Comparison of ENCODE assay signal across 10 cellular contexts in the genomic region with DNA sequence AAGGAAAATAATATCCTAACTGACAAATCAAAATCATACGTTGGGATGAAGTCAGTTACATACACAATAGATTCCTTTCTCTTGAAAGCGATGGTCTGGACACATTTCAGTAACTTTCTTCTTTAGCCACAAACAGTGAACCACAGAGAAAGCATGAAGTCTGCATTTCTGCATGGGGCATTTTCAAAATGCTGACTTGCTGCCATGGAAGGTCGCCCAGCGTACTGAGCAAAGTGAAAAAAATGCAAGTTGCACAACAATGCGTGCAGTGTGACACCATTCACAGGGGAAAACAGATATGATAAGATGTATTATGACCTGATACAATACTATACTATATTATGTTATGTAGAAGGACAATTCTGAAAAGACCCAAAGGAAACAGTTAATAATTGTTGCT.
DNase-seq lines count a peak whose midpoint lies in the region; ATAC-seq and TF ChIP-seq lines count a peak whose summit lies in the region.
"Had no signal": no experiment of that assay in that cellular context is flagged by ENCODE, and none has a peak within 500 bp of the region (broad histone marks: within the 10 kb centered on the region; RNA-seq: fewer than 3 reads in every experiment).

No MANE protein-coding gene starts in this region.

- peaks cover 12 to 47% (median 16%) of the 10 kb centered on the region in 10 experiments; a peak in 19 of 20 replicates for H3K4me1 ChIP-seq in BLaER1 treated with 17β-estradiol and CSF1 and Interleukin-3, amounts not matched to agents 10 nM and 100 nM
- H3K4me1 ChIP-seq in parathyroid adenoma (peaks cover 5% of the 10 kb centered on the region), esophagus squamous epithelium (peaks cover 0 to 10% (median 8%) of the 10 kb centered on the region in 3 donors)

- H3K36me3 ChIP-seq in BLaER1 treated with 17β-estradiol and CSF1 and Interleukin-3, amounts not matched to agents 10 nM and 100 nM = 0 out of 22 replicates have a peak, but pooled peaks cover 0 to 4% (median 0%) of the 10 kb centered on the region in 11 experiments
- H3K36me3 ChIP-seq in parathyroid adenoma (ENCODE audit: control insufficient read depth, insufficient read depth, low read length) (no peaks in the 10 kb centered on the region), esophagus squamous epithelium (no peaks in the 10 kb centered on the region)

- H3K4me1 Mint-ChIP-seq in WTC11 = no peaks in the 10 kb centered on the region

- peaks cover 23% of the 10 kb centered on the region for H3K9me3 Mint-ChIP-seq in WTC11

- TF ChIP-seq CTCF in parathyroid adenoma (IDR thresholded peaks at IDR 0.05) = no peak
- TF ChIP-seq CTCF in WTC11 (IDR thresholded peaks at IDR 0.05) = no peak
- TF ChIP-seq CTCF in esophagus squamous epithelium (IDR thresholded peaks at IDR 0.05) = no peak

- H3K9me3 ChIP-seq in BLaER1 treated with 17β-estradiol and CSF1 and Interleukin-3, amounts not matched to agents 10 nM and 100 nM (replicated peaks in 1 of 11) = peaks cover 13 to 36% (median 23%) of the 10 kb centered on the region in 11 experiments
- H3K9me3 ChIP-seq in parathyroid adenoma (ENCODE audit: control insufficient read depth, low read length) (no peaks in the 10 kb centered on the region), esophagus squamous epithelium (no peaks in the 10 kb centered on the region)

- no peak for TF ChIP-seq POLR2A in esophagus squamous epithelium (IDR thresholded peaks at IDR 0.05)

- intact Hi-C loops in esophagus squamous epithelium (cut with DNase I) = no loop called here

- peak overlapping the region; percentile 0 to 75 (median 41); a peak in 16 of 22 replicates for H3K27ac ChIP-seq in BLaER1 treated with 17β-estradiol and CSF1 and Interleukin-3, amounts not matched to agents 10 nM and 100 nM
- H3K27ac ChIP-seq in parathyroid adenoma (no peak overlapping the region), esophagus squamous epithelium (peak overlapping the region in 2 of 4 donors; percentile 43 to 55)

- POLR2A ChIA-PET in WTC11 (lab: Charles Lee) = no interaction called here

- no peak overlapping the region for H3K4me3 Mint-ChIP-seq in WTC11

- 25 to 28% methylated on average over 5 of the region's 5 CpGs for WGBS in esophagus squamous epithelium, 2 donors

- no peak overlapping the region for H3K27ac Mint-ChIP-seq in WTC11

- no peaks in the 10 kb centered on the region for H3K79me2 ChIP-seq in parathyroid adenoma

- peak overlapping the region; percentile 43 for H2AFZ ChIP-seq in parathyroid adenoma

- DNase-seq in T1000 (lab: John Stamatoyannopoulos, UW) (peak; percentile 9), globus pallidus (ENCODE audit: low spot score) (peak; percentile 87), WTC11 (ENCODE audit: low spot score) (no peak), esophagus squamous epithelium (lab: John Stamatoyannopoulos, UW) (no peak)
- DNase-seq: Caco-2, kidney had no signal

- H3K36me3 Mint-ChIP-seq in WTC11 = peaks cover 7% of the 10 kb centered on the region

- CTCF ChIA-PET in WTC11 (lab: Charles Lee) = no interaction called here

- ATAC-seq in GM19397 (IDR thresholded peaks at IDR 0.05; ENCODE audit: unreplicated experiment) (no peak), GM21447 (IDR thresholded peaks at IDR 0.05; ENCODE audit: unreplicated experiment) (no peak), WTC11 (no peak)

- H3K27me3 Mint-ChIP-seq in WTC11 (ENCODE audit: low read depth) = no peaks in the 10 kb centered on the region; the same call in 1 of the 2 replicates

- H3K9ac ChIP-seq in BLaER1 treated with 17β-estradiol and CSF1 and Interleukin-3, amounts not matched to agents 10 nM and 100 nM = peak overlapping the region in 4 of 11 experiments; percentile 15 to 63 (median 46); a peak in 6 of 22 replicates
- no peak overlapping the region for H3K9ac ChIP-seq in parathyroid adenoma

- peak overlapping the region; percentile 1 to 73 (median 42); a peak in 16 of 22 replicates for H3K4me2 ChIP-seq in BLaER1 treated with 17β-estradiol and CSF1 and Interleukin-3, amounts not matched to agents 10 nM and 100 nM
- H3K4me2 ChIP-seq in parathyroid adenoma (ENCODE audit: low read length) = no peak overlapping the region

- H4K20me1 ChIP-seq in BLaER1 treated with 17β-estradiol and CSF1 and Interleukin-3, amounts not matched to agents 10 nM and 100 nM = no peaks in the 10 kb centered on the region

- H3K27me3 ChIP-seq in BLaER1 treated with 17β-estradiol and CSF1 and Interleukin-3, amounts not matched to agents 10 nM and 100 nM = no peaks in the 10 kb centered on the region
- H3K27me3 ChIP-seq in parathyroid adenoma (ENCODE audit: control insufficient read depth, insufficient read depth, low read length) (no peaks in the 10 kb centered on the region), esophagus squamous epithelium (no peaks in the 10 kb centered on the region)

- no peak overlapping the region for H3K4me3 ChIP-seq in BLaER1 treated with 17β-estradiol and CSF1 and Interleukin-3, amounts not matched to agents 10 nM and 100 nM
- H3K4me3 ChIP-seq in parathyroid adenoma (ENCODE audit: low read depth, low read length) = no peak overlapping the region
- no peak overlapping the region for H3K4me3 ChIP-seq in esophagus squamous epithelium

TF ChIP-seq in WTC11, 78 proteins besides CTCF, POLR2A, EP300 and RAD21 (continues in another document):
- no peak for TF ChIP-seq TCF7 (CRISPR knock-in tag; IDR thresholded peaks at IDR 0.05; ENCODE audit: low read depth)
- TF ChIP-seq, protein P1, sequence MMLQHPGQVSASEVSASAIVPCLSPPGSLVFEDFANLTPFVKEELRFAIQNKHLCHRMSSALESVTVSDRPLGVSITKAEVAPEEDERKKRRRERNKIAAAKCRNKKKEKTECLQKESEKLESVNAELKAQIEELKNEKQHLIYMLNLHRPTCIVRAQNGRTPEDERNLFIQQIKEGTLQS (CRISPR knock-in tag; conservative IDR thresholded peaks at IDR 0.05) = no peak
- TF ChIP-seq TEAD4 (CRISPR knock-in tag; IDR thresholded peaks at IDR 0.05) = no peak
- no peak for TF ChIP-seq CREM (CRISPR knock-in tag; IDR thresholded peaks at IDR 0.05)
- TF ChIP-seq, protein P2, sequence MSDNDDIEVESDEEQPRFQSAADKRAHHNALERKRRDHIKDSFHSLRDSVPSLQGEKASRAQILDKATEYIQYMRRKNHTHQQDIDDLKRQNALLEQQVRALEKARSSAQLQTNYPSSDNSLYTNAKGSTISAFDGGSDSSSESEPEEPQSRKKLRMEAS (CRISPR knock-in tag; IDR thresholded peaks at IDR 0.05) = no peak
- TF ChIP-seq GTF2I (CRISPR knock-in tag; conservative IDR thresholded peaks at IDR 0.05) = no peak
- no peak for TF ChIP-seq NFYB (CRISPR knock-in tag; conservative IDR thresholded peaks at IDR 0.05; ENCODE audit: low read depth)
- TF ChIP-seq ZNF263 (CRISPR knock-in tag; IDR thresholded peaks at IDR 0.05; ENCODE audit: low read depth) = no peak
- TF ChIP-seq, protein P3, sequence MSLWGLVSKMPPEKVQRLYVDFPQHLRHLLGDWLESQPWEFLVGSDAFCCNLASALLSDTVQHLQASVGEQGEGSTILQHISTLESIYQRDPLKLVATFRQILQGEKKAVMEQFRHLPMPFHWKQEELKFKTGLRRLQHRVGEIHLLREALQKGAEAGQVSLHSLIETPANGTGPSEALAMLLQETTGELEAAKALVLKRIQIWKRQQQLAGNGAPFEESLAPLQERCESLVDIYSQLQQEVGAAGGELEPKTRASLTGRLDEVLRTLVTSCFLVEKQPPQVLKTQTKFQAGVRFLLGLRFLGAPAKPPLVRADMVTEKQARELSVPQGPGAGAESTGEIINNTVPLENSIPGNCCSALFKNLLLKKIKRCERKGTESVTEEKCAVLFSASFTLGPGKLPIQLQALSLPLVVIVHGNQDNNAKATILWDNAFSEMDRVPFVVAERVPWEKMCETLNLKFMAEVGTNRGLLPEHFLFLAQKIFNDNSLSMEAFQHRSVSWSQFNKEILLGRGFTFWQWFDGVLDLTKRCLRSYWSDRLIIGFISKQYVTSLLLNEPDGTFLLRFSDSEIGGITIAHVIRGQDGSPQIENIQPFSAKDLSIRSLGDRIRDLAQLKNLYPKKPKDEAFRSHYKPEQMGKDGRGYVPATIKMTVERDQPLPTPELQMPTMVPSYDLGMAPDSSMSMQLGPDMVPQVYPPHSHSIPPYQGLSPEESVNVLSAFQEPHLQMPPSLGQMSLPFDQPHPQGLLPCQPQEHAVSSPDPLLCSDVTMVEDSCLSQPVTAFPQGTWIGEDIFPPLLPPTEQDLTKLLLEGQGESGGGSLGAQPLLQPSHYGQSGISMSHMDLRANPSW (CRISPR knock-in tag; conservative IDR thresholded peaks at IDR 0.05; ENCODE audit: low read depth) = no peak
- TF ChIP-seq ZNF219 (CRISPR knock-in tag; IDR thresholded peaks at IDR 0.05; ENCODE audit: borderline replicate concordance) = no peak
- TF ChIP-seq NR3C1 (CRISPR knock-in tag; conservative IDR thresholded peaks at IDR 0.05; ENCODE audit: low read depth) = no peak
- no peak for TF ChIP-seq MYBL2 (CRISPR knock-in tag; IDR thresholded peaks at IDR 0.05)
- TF ChIP-seq, protein P4, sequence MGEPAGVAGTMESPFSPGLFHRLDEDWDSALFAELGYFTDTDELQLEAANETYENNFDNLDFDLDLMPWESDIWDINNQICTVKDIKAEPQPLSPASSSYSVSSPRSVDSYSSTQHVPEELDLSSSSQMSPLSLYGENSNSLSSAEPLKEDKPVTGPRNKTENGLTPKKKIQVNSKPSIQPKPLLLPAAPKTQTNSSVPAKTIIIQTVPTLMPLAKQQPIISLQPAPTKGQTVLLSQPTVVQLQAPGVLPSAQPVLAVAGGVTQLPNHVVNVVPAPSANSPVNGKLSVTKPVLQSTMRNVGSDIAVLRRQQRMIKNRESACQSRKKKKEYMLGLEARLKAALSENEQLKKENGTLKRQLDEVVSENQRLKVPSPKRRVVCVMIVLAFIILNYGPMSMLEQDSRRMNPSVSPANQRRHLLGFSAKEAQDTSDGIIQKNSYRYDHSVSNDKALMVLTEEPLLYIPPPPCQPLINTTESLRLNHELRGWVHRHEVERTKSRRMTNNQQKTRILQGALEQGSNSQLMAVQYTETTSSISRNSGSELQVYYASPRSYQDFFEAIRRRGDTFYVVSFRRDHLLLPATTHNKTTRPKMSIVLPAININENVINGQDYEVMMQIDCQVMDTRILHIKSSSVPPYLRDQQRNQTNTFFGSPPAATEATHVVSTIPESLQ (CRISPR knock-in tag; IDR thresholded peaks at IDR 0.05) = no peak
- TF ChIP-seq SOX15 (CRISPR knock-in tag; IDR thresholded peaks at IDR 0.05) = no peak
- TF ChIP-seq ZNF423 (CRISPR knock-in tag; IDR thresholded peaks at IDR 0.05) = no peak
- no peak for TF ChIP-seq ZNF416 (CRISPR knock-in tag; IDR thresholded peaks at IDR 0.05)
- no peak for TF ChIP-seq NR2C2 (CRISPR knock-in tag; IDR thresholded peaks at IDR 0.05)

Comparison
In these comparisons a context has a peak if more than half of its experiments do, and no peak if none do; other contexts are left out.
1. DNase-seq: peak in T1000 (single experiment) and globus pallidus (single experiment); none in WTC11 (single experiment) and esophagus squamous epithelium (single experiment).